ENCODE assay signal across 23 cellular contexts in genomic region chr19:23285948-23286347, GRCh38.
"Had no signal": no experiment of that assay in that cellular context is flagged by ENCODE, and none has a peak within 500 bp of the region (broad histone marks: within the 10 kb centered on the region; RNA-seq: fewer than 3 reads in every experiment).

No MANE protein-coding gene starts in this region.

- H3K27me3 Mint-ChIP-seq: dendritic cell treated with granulocyte-macrophage colony-stimulating factor and Interleukin-4, amounts not matched to agents 40 ng/mL and 50 ng/mL, for 4 days; stimulated activated naive CD8-positive, alpha-beta T cell treated with anti-CD3 and anti-CD28 coated beads, Interleukin-15, amount 100 ng/mL, for 72 hours had no signal

- H3K9me3 ChIP-seq: colonic mucosa, lower lobe of right lung, ovary, psoas muscle, suprapubic skin, transverse colon, upper lobe of right lung, uterus had no signal

- H3K4me3 ChIP-seq: colonic mucosa, lower lobe of right lung, ovary, psoas muscle, skin epidermis, spleen, suprapubic skin, transverse colon, upper lobe of right lung, uterus had no signal

- DNase-seq: colonic mucosa; effector CD8-positive, alpha-beta T cell; head of caudate nucleus; left ventricle myocardium superior; lower lobe of right lung; naive thymus-derived CD8-positive, alpha-beta T cell; occipital lobe; ovary; posterior cingulate gyrus; psoas muscle; right cardiac atrium; spleen; stimulated activated naive CD4-positive, alpha-beta T cell; stimulated activated naive CD8-positive, alpha-beta T cell treated with anti-CD3 and anti-CD28 coated beads, Interleukin-15, amount 100 ng/mL, for 72 hours; transverse colon; upper lobe of right lung; uterus had no signal

- H3K27ac Mint-ChIP-seq: dendritic cell treated with granulocyte-macrophage colony-stimulating factor and Interleukin-4, amounts not matched to agents 40 ng/mL and 50 ng/mL, for 4 days; naive thymus-derived CD8-positive, alpha-beta T cell had no signal

- H3K27me3 ChIP-seq: colonic mucosa, ovary, spleen, suprapubic skin, transverse colon, upper lobe of right lung, uterus had no signal

- H3K4me3 Mint-ChIP-seq: dendritic cell treated with granulocyte-macrophage colony-stimulating factor and Interleukin-4, amounts not matched to agents 40 ng/mL and 50 ng/mL, for 4 days; naive thymus-derived CD8-positive, alpha-beta T cell; stimulated activated naive CD8-positive, alpha-beta T cell treated with anti-CD3 and anti-CD28 coated beads, Interleukin-15, amount 100 ng/mL, for 72 hours had no signal

- FAIRE-seq: endothelial cell of umbilical vein, frontal cortex, keratinocyte had no signal

- H3K4me1 ChIP-seq: colonic mucosa, lower lobe of right lung, psoas muscle, suprapubic skin, transverse colon, upper lobe of right lung, uterus had no signal

- H3K36me3 ChIP-seq: colonic mucosa, lower lobe of right lung, ovary, spleen, suprapubic skin, transverse colon, upper lobe of right lung, uterus had no signal

- ATAC-seq: left ventricle myocardium superior; lower lobe of right lung; naive thymus-derived CD8-positive, alpha-beta T cell; psoas muscle; right cardiac atrium; stimulated activated naive CD8-positive, alpha-beta T cell treated with anti-CD3 and anti-CD28 coated beads, Interleukin-15, amount 100 ng/mL, for 72 hours; upper lobe of right lung had no signal

- H3K27ac ChIP-seq: colonic mucosa, lower lobe of right lung, ovary, psoas muscle, skin epidermis, spleen, suprapubic skin, transverse colon, upper lobe of right lung, uterus had no signal
